In genomic region chr14:100955201-100955600, GRCh38 we compare ENCODE assay signal across 21 cellular contexts. TPM values are rescaled to one million over a fixed set of nuclear protein-coding genes. Genes with fewer than 3 reads are reported as not detected.
A peak's percentile ranks its signal among the peaks of the same experiment; 100 is the strongest.
DNase-seq lines count a peak whose midpoint lies in the region; ATAC-seq and TF ChIP-seq lines count a peak whose summit lies in the region.
"Had no signal": no experiment of that assay in that cellular context is flagged by ENCODE, and none has a peak within 500 bp of the region (broad histone marks: within the 10 kb centered on the region; RNA-seq: fewer than 3 reads in every experiment).

No MANE protein-coding gene starts in this region.

- H3K14ac ChIP-seq in IMR-90 (replicated peaks; ENCODE audit: low read depth, low read length): no peak overlapping the region

- H3K4me2 ChIP-seq in IMR-90 (ENCODE audit: low read depth, low read length): no peak overlapping the region
- H3K4me2 ChIP-seq: PC-9 had no signal

- dilution Hi-C loops in IMR-90 (cut with HindIII; ENCODE audit: low sequenced_read_pairs, unreplicated experiment): no loop called here

- TF ChIP-seq CTCF in AG09309 (IDR thresholded peaks at IDR 0.05; ENCODE audit: control insufficient read depth, insufficient read depth, low read depth, low read length, missing control alignments) (no peak), IMR-90 (conservative IDR thresholded peaks at IDR 0.05; ENCODE audit: low read depth, low read length) (no peak), brain microvascular endothelial cell (IDR thresholded peaks at IDR 0.05; ENCODE audit: low read depth, low read length, missing control alignments) (no peak), progenitor cell of endocrine pancreas (IDR thresholded peaks at IDR 0.05; ENCODE audit: unreplicated experiment) (no peak), testis (IDR thresholded peaks at IDR 0.05) (no peak), transverse colon (IDR thresholded peaks at IDR 0.05) (no peak)

- BruUV-seq in IMR-90 (replicated peaks; lab: Mats Ljungman, UMichigan): no TSS peak

- no peak overlapping the region for H3K27ac Mint-ChIP-seq in activated CD4-positive, alpha-beta memory T cell treated with anti-CD3 and anti-CD28 coated beads, Interleukin-2, amount 10 ng/mL, durations not matched to agents 7 days and 5 days
- no peak overlapping the region for H3K27ac Mint-ChIP-seq in progenitor cell of endocrine pancreas

- H3K4ac ChIP-seq in IMR-90 (ENCODE audit: low read depth, low read length): no peak overlapping the region

- in situ Hi-C loops in IMR-90 (cut with MboI; ENCODE audit: low sequenced_read_pairs): no loop called here
- in situ Hi-C loops in brain microvascular endothelial cell (cut with HindIII; ENCODE audit: low pct_ligation_motif_present, low sequenced_read_pairs): no loop called here
- in situ Hi-C loops in transverse colon (cut with MboI; ENCODE audit: low pct_ligation_motif_present in 1 of 4, low pct_unique_long_range_greater_than_20kb in 1 of 4, low sequenced_read_pairs in 3 of 4): no loop called here

- H2AK9ac ChIP-seq in IMR-90 (replicated peaks; ENCODE audit: low read depth, low read length, poor library complexity): no peak overlapping the region

- intact Hi-C loops in IMR-90 (cut with micrococcal nuclease) (no loop called here), testis (cut with DNase I; ENCODE audit: low total_unique reads) (no loop called here), transverse colon (cut with DNase I; ENCODE audit: low total_unique reads) (no loop called here)

- no peak overlapping the region for H2BK120ac ChIP-seq in IMR-90 (ENCODE audit: low read depth, low read length)

- H3K4me3 Mint-ChIP-seq in activated CD4-positive, alpha-beta memory T cell treated with anti-CD3 and anti-CD28 coated beads, Interleukin-2, amount 10 ng/mL, durations not matched to agents 7 days and 5 days: no peak overlapping the region
- H3K4me3 Mint-ChIP-seq in progenitor cell of endocrine pancreas (ENCODE audit: low read depth): no peak overlapping the region

- no peak overlapping the region for H3K27ac ChIP-seq in IMR-90 (ENCODE audit: insufficient read depth, low read length)
- H3K27ac ChIP-seq in brain microvascular endothelial cell: no peak overlapping the region
- no peak overlapping the region for H3K27ac ChIP-seq in testis
- H3K27ac ChIP-seq in transverse colon: no peak overlapping the region
- H3K27ac ChIP-seq: PC-9, upper lobe of left lung had no signal

- no peak for TF ChIP-seq POLR2A in IMR-90 (IDR thresholded peaks at IDR 0.05; ENCODE audit: low read depth, low read length)
- no peak for TF ChIP-seq POLR2A in testis (IDR thresholded peaks at IDR 0.05)
- TF ChIP-seq POLR2A in transverse colon (IDR thresholded peaks at IDR 0.05): no peak

- WGBS in IMR-90 (ENCODE audit: extremely low coverage in 2 of 2, insufficient read length in 1 of 2), 2 experiments: no CpG with 5 or more reads among the region's 2 CpGs
- 73 to 74% methylated on average over 2 of the region's 2 CpGs for WGBS in testis, 2 donors
- 43 to 58% methylated on average over 2 of the region's 2 CpGs for WGBS in transverse colon (ENCODE audit: low coverage in 1 of 2), 2 donors

- H4K8ac ChIP-seq in IMR-90 (ENCODE audit: low read depth in 2 of 2, low read length in 2 of 2): no peak overlapping the region

- POLR2A ChIA-PET in IMR-90 (lab: Charles Lee; ENCODE audit: unreplicated experiment): no interaction called here
- POLR2A ChIA-PET in activated CD4-positive, alpha-beta memory T cell treated with anti-CD3 and anti-CD28 coated beads, Interleukin-2, amount 10 ng/mL, durations not matched to agents 7 days and 5 days (lab: Charles Lee): no interaction called here

- H3K9me3 ChIP-seq in IMR-90 (ENCODE audit: control insufficient read depth, insufficient read depth, low read length): no peaks in the 10 kb centered on the region
- no peaks in the 10 kb centered on the region for H3K9me3 ChIP-seq in testis
- no peaks in the 10 kb centered on the region for H3K9me3 ChIP-seq in transverse colon
- H3K9me3 ChIP-seq: upper lobe of left lung had no signal

- CTCF ChIA-PET in IMR-90 (lab: Yijun Ruan, JAX): no interaction called here
- CTCF ChIA-PET in activated CD4-positive, alpha-beta memory T cell treated with anti-CD3 and anti-CD28 coated beads, Interleukin-2, amount 10 ng/mL, durations not matched to agents 7 days and 5 days (lab: Charles Lee): no interaction called here

- no peak for TF ChIP-seq RAD21 in IMR-90 (IDR thresholded peaks at IDR 0.05; ENCODE audit: low read length)

- no peak overlapping the region for H3K9ac ChIP-seq in IMR-90 (ENCODE audit: low read depth, low read length)

- H3K27me3 Mint-ChIP-seq in activated CD4-positive, alpha-beta memory T cell treated with anti-CD3 and anti-CD28 coated beads, Interleukin-2, amount 10 ng/mL, durations not matched to agents 7 days and 5 days: peaks cover under 1% of the 10 kb centered on the region
- no peaks in the 10 kb centered on the region for H3K27me3 Mint-ChIP-seq in progenitor cell of endocrine pancreas

- H4K20me1 ChIP-seq in IMR-90 (ENCODE audit: insufficient read depth, low read length): peaks cover 7% of the 10 kb centered on the region; the same call in 1 of the 2 replicates

- no peaks in the 10 kb centered on the region for H3K27me3 ChIP-seq in IMR-90 (ENCODE audit: control insufficient read depth, insufficient read depth, low read length)
- no peaks in the 10 kb centered on the region for H3K27me3 ChIP-seq in brain microvascular endothelial cell (replicated peaks)
- H3K27me3 ChIP-seq in testis: no peaks in the 10 kb centered on the region
- no peaks in the 10 kb centered on the region for H3K27me3 ChIP-seq in transverse colon
- H3K27me3 ChIP-seq: upper lobe of left lung had no signal

- DNase-seq in AG09309 (ENCODE audit: low read depth) (peak; percentile 1), IMR-90 (peak; percentile 77), brain microvascular endothelial cell (peak; percentile 66), iris pigment epithelial cell (ENCODE audit: low read depth) (peak; percentile 72), progenitor cell of endocrine pancreas (ENCODE audit: low spot score, unreplicated experiment) (no peak), testis (no peak), transverse colon (no peak)
- DNase-seq in activated CD4-positive, alpha-beta memory T cell treated with anti-CD3 and anti-CD28 coated beads, Interleukin-2, amount 10 ng/mL, durations not matched to agents 7 days and 5 days: no peak
- DNase-seq: activated CD4-positive, alpha-beta T cell treated with anti-CD3 and anti-CD28 coated beads for 4 hours; activated effector memory CD4-positive, alpha-beta T cell treated with Interleukin-2 at 50 U/mL for 16 hours; foreskin melanocyte; Karpas-422; left colon; NCI-H1417; NCI-H774; PC-9; retina; stimulated activated CD4-positive, alpha-beta T cell treated with anti-CD3 and anti-CD28 coated beads, Interleukin-15, amount 100 ng/mL, for 24 hours; stimulated activated naive CD4-positive, alpha-beta T cell; upper lobe of left lung had no signal

- no peak overlapping the region for H2BK5ac ChIP-seq in IMR-90 (ENCODE audit: low read depth, low read length, poor library complexity, severe bottlenecking)

- H4K91ac ChIP-seq in IMR-90 (ENCODE audit: insufficient read depth, low read depth, low read length): no peak overlapping the region

- no peak overlapping the region for H3K56ac ChIP-seq in IMR-90 (ENCODE audit: extremely low read depth, insufficient read depth, low read length)

- peaks cover 24% of the 10 kb centered on the region for H3K36me3 ChIP-seq in IMR-90 (ENCODE audit: control insufficient read depth, insufficient read depth, low read length)
- peaks cover 20% of the 10 kb centered on the region for H3K36me3 ChIP-seq in brain microvascular endothelial cell (replicated peaks)
- peaks cover 3% of the 10 kb centered on the region for H3K36me3 ChIP-seq in testis (ENCODE audit: low read depth, missing control alignments)
- no peaks in the 10 kb centered on the region for H3K36me3 ChIP-seq in transverse colon
- H3K36me3 ChIP-seq: upper lobe of left lung had no signal

- H3K36me3 Mint-ChIP-seq in activated CD4-positive, alpha-beta memory T cell treated with anti-CD3 and anti-CD28 coated beads, Interleukin-2, amount 10 ng/mL, durations not matched to agents 7 days and 5 days (ENCODE audit: low read depth): no peaks in the 10 kb centered on the region
- H3K36me3 Mint-ChIP-seq in progenitor cell of endocrine pancreas (ENCODE audit: insufficient read depth): peaks cover 6% of the 10 kb centered on the region

- no peak overlapping the region for H2AFZ ChIP-seq in IMR-90 (replicated peaks; ENCODE audit: low read length, poor library complexity)
- H2AFZ ChIP-seq: PC-9 had no signal

- H3K4me1 ChIP-seq in IMR-90 (ENCODE audit: control insufficient read depth, insufficient read depth, low read length) (no peaks in the 10 kb centered on the region), testis (no peaks in the 10 kb centered on the region), transverse colon (no peaks in the 10 kb centered on the region)
- H3K4me1 ChIP-seq: upper lobe of left lung had no signal

- H2AK5ac ChIP-seq in IMR-90 (ENCODE audit: low read depth, low read length): no peak overlapping the region

- H3K4me1 Mint-ChIP-seq in activated CD4-positive, alpha-beta memory T cell treated with anti-CD3 and anti-CD28 coated beads, Interleukin-2, amount 10 ng/mL, durations not matched to agents 7 days and 5 days: no peaks in the 10 kb centered on the region
- H3K4me1 Mint-ChIP-seq in progenitor cell of endocrine pancreas (ENCODE audit: low read depth): no peaks in the 10 kb centered on the region

- H2BK20ac ChIP-seq in IMR-90 (ENCODE audit: low read depth, low read length): no peak overlapping the region

- peak; percentile 70 for ATAC-seq in IMR-90 (ENCODE audit: low read depth)
- ATAC-seq: left colon had no signal

- peaks cover 4 to 6% of the 10 kb centered on the region in 2 experiments; a peak in 2 of 4 replicates for H3K79me1 ChIP-seq in IMR-90 (ENCODE audit: low read depth in 1 of 2, low read length in 2 of 2)

- H3K9me3 Mint-ChIP-seq in activated CD4-positive, alpha-beta memory T cell treated with anti-CD3 and anti-CD28 coated beads, Interleukin-2, amount 10 ng/mL, durations not matched to agents 7 days and 5 days: no peaks in the 10 kb centered on the region
- no peaks in the 10 kb centered on the region for H3K9me3 Mint-ChIP-seq in progenitor cell of endocrine pancreas (ENCODE audit: low read depth)

- H3K9me1 ChIP-seq in IMR-90 (ENCODE audit: insufficient read depth, low read length): no peaks in the 10 kb centered on the region

- H3K23ac ChIP-seq in IMR-90 (ENCODE audit: low read depth, low read length): no peak overlapping the region

- H2BK15ac ChIP-seq in IMR-90 (ENCODE audit: low read depth, low read length): no peak overlapping the region

- no peak for TF ChIP-seq EP300 in transverse colon (IDR thresholded peaks at IDR 0.05; ENCODE audit: low read depth)

- no peak overlapping the region for H3K18ac ChIP-seq in IMR-90 (ENCODE audit: low read depth, low read length)

- no peak overlapping the region for H4K5ac ChIP-seq in IMR-90 (ENCODE audit: low read depth, low read length)

- H3K4me3 ChIP-seq in AG09309 (ENCODE audit: control insufficient read depth, low read depth, low read length) (no peak overlapping the region), IMR-90 (ENCODE audit: insufficient read depth, low read depth, low read length) (no peak overlapping the region), brain microvascular endothelial cell (ENCODE audit: low read depth, low read length) (no peak overlapping the region), testis (no peak overlapping the region), transverse colon (no peak overlapping the region)
- H3K4me3 ChIP-seq: PC-9, upper lobe of left lung had no signal

RNA-seq across cellular contexts. Expression of gene RTL1, which starts 51.7 kb away (rescaled TPM):
- total RNA-seq in IMR-90 (2012; rRNA removed): not detected in 2 replicates
- not detected in 2 replicates for polyA plus RNA-seq in IMR-90 (2012; rRNA removed)
- polyA plus RNA-seq in IMR-90 (2012; cell fraction: cytosol; rRNA removed): not detected in 2 replicates
- not detected in 2 replicates for polyA plus RNA-seq in IMR-90 (2012; cell fraction: nucleus; rRNA removed; ENCODE audit: low replicate concordance)
- not detected for total RNA-seq in activated CD4-positive, alpha-beta memory T cell treated with anti-CD3 and anti-CD28 coated beads, Interleukin-2, amount 10 ng/mL, durations not matched to agents 7 days and 5 days
- 159 and 161 TPM in 2 replicates for total RNA-seq in progenitor cell of endocrine pancreas
- 1 to 10 TPM in 1 of 2 donors, under 1 TPM in 1; 0.94 to 1.2 TPM for total RNA-seq in testis
- 0.34 TPM for polyA plus RNA-seq in testis (ENCODE audit: insufficient read depth, low read depth, low replicate concordance)
- total RNA-seq in transverse colon: not detected
- total RNA-seq: left colon, mononuclear cell, PC-9, upper lobe of left lung had no signal

Comparison
In these comparisons a context has a peak if more than half of its experiments do, and no peak if none do; other contexts are left out.
1. DNase-seq: peak in AG09309 (single experiment), IMR-90 (single experiment), brain microvascular endothelial cell (single experiment) and iris pigment epithelial cell (single experiment); none in activated CD4-positive, alpha-beta memory T cell treated with anti-CD3 and anti-CD28 coated beads, Interleukin-2, amount 10 ng/mL, durations not matched to agents 7 days and 5 days (single experiment), progenitor cell of endocrine pancreas (single experiment), testis (single experiment) and transverse colon (single experiment).
2. RNA of gene RTL1, which starts 51.7 kb away (total RNA-seq): 159 to 161 TPM in progenitor cell of endocrine pancreas; 0.94 to 1.2 TPM in testis, not detected in IMR-90, not detected in activated CD4-positive, alpha-beta memory T cell treated with anti-CD3 and anti-CD28 coated beads, Interleukin-2, amount 10 ng/mL, durations not matched to agents 7 days and 5 days and not detected in transverse colon; every median in the first group is over 10 times any median in the second.